ENCODE assay signal across 1 cellular context in the genomic region with DNA sequence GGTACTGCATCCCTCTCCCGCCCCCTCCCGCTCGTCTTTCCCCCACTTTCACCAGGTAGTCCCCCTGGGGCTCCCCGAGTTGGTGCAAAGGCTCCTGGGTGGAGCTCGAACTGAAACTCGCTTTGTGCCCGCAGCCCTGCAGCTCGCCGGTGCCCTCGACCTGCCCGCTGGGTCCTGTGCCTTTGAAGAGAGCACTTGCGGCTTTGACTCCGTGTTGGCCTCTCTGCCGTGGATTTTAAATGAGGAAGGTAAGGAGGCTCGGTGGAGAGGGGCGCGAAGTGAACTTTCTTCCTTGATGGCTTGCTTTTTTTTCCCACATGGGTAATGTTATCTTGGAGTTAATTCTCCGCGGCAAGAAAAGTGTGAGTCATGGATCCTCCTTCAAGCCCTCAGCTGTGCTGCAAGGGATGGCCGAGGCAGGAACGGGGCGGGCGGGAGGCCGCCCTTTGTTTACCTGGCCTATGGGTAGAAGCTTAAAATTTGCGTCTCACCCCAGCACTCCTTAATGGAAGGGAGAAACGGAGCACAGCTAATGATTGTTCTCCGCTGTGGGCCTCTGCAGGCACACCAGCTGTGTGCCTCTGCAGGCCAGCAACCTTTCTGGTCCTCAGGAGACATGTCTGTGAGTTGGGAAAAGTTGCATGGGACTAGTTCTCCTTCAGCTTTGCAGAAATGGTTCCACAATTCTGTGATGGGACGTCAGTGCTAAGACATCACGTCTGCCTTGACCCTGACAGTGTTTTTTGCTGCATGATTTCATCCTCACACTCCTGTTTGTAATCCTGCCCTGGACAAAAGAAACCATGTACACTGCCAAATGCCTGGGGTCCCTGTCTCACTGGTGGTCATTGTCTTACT.
TF ChIP-seq lines count a peak whose summit lies in the region.

No MANE protein-coding gene starts in this region.

TF ChIP-seq in HepG2, 621 proteins besides CTCF, POLR2A, EP300 and RAD21 (continued from another document):
- TF ChIP-seq, protein P1, sequence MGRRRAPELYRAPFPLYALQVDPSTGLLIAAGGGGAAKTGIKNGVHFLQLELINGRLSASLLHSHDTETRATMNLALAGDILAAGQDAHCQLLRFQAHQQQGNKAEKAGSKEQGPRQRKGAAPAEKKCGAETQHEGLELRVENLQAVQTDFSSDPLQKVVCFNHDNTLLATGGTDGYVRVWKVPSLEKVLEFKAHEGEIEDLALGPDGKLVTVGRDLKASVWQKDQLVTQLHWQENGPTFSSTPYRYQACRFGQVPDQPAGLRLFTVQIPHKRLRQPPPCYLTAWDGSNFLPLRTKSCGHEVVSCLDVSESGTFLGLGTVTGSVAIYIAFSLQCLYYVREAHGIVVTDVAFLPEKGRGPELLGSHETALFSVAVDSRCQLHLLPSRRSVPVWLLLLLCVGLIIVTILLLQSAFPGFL (CRISPR knock-in tag; IDR thresholded peaks at IDR 0.05), result no peak
- TF ChIP-seq, protein P2, sequence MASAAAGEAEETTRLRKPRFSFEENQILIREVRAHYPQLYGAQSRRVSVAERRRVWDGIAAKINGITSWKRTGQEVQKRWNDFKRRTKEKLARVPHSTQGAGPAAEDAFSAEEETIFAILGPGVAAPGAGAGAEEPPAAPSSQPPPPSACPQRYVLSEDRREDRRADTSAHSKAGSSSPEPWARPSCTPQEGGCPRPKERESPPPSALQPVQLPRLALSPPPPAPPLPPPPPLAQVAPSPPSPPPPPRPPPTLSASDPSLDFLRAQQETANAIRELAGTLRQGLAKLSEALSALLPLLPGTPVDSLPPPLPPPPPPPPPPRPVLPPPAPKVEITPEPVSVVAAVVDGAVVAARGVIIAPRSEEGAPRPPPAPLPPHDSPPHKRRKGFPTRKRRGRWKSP (CRISPR knock-in tag; IDR thresholded peaks at IDR 0.05), result no peak
- TF ChIP-seq ZNF652 (CRISPR knock-in tag; IDR thresholded peaks at IDR 0.05; ENCODE audit: borderline replicate concordance, low read depth) (no peak), ZNF614 (CRISPR knock-in tag; IDR thresholded peaks at IDR 0.05; ENCODE audit: borderline replicate concordance) (no peak)
- TF ChIP-seq, protein P3, sequence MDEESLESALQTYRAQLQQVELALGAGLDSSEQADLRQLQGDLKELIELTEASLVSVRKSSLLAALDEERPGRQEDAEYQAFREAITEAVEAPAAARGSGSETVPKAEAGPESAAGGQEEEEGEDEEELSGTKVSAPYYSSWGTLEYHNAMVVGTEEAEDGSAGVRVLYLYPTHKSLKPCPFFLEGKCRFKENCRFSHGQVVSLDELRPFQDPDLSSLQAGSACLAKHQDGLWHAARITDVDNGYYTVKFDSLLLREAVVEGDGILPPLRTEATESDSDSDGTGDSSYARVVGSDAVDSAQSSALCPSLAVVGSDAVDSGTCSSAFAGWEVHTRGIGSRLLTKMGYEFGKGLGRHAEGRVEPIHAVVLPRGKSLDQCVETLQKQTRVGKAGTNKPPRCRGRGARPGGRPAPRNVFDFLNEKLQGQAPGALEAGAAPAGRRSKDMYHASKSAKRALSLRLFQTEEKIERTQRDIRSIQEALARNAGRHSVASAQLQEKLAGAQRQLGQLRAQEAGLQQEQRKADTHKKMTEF (CRISPR knock-in tag; IDR thresholded peaks at IDR 0.05), result no peak
